ENCODE assay signal across 2 cellular contexts in genomic region chr1:226739696-226740065, GRCh38.
TF ChIP-seq lines count a peak whose summit lies in the region.

No MANE protein-coding gene starts in this region.

TF ChIP-seq in SK-N-SH, 30 proteins besides CTCF, POLR2A, EP300 and RAD21 (continued from another document):
- no peak for TF ChIP-seq PBX3 (IDR thresholded peaks at IDR 0.05)
- no peak for TF ChIP-seq TEAD4 (IDR thresholded peaks at IDR 0.05; ENCODE audit: borderline replicate concordance, insufficient read depth)
- TF ChIP-seq GABPA (IDR thresholded peaks at IDR 0.05; ENCODE audit: low read depth) = no peak
- TF ChIP-seq ELF1 (IDR thresholded peaks at IDR 0.05) = no peak
- TF ChIP-seq EZH2phosphoT487 (IDR thresholded peaks at IDR 0.05; ENCODE audit: borderline replicate concordance, low read depth) = no peak
- no peak for TF ChIP-seq GATA2 (CRISPR knock-in tag; IDR thresholded peaks at IDR 0.05)
- no peak for TF ChIP-seq MAX (IDR thresholded peaks at IDR 0.05; ENCODE audit: low read depth)
- no peak for TF ChIP-seq FOXJ3 (CRISPR knock-in tag; IDR thresholded peaks at IDR 0.05)
- TF ChIP-seq SIN3A (IDR thresholded peaks at IDR 0.05; ENCODE audit: borderline replicate concordance, low read depth, low read length) = no peak
- TF ChIP-seq POLR2AphosphoS5 (IDR thresholded peaks at IDR 0.05; ENCODE audit: low read depth, low read length) = no peak
- TF ChIP-seq RCOR1 (IDR thresholded peaks at IDR 0.05; ENCODE audit: low read length) = no peak
- TF ChIP-seq SMC3 (IDR thresholded peaks at IDR 0.05; ENCODE audit: low read depth, low read length) = no peak
- no peak for TF ChIP-seq YY1 (IDR thresholded peaks at IDR 0.05; ENCODE audit: low read depth)
- TF ChIP-seq TAF1 (IDR thresholded peaks at IDR 0.05; ENCODE audit: borderline replicate concordance, low read depth, low read length) = no peak
- no peak for TF ChIP-seq TCF12 (IDR thresholded peaks at IDR 0.05)
- TF ChIP-seq JUND (IDR thresholded peaks at IDR 0.05) = no peak
- no peak for TF ChIP-seq ZBTB33 (IDR thresholded peaks at IDR 0.05; ENCODE audit: borderline replicate concordance, low read depth)
- TF ChIP-seq MEF2A (IDR thresholded peaks at IDR 0.05; ENCODE audit: borderline replicate concordance, low read depth) = no peak
- TF ChIP-seq MXI1 (IDR thresholded peaks at IDR 0.05; ENCODE audit: low read depth, low read length) = no peak

TF ChIP-seq in SK-N-SH treated with all-trans-retinoic acid at 6 μM for 48 hours, 23 proteins besides CTCF, POLR2A, EP300 and RAD21 (continued from another document):
- TF ChIP-seq PATZ1 (CRISPR knock-in tag; IDR thresholded peaks at IDR 0.05; ENCODE audit: borderline replicate concordance) = no peak
TF ChIP-seq in SK-N-SH treated with all-trans-retinoic acid at 6 μM for 48 hours: peak in this region for 0.
